15 cellular contexts compared by ENCODE assay signal in the genomic region with DNA sequence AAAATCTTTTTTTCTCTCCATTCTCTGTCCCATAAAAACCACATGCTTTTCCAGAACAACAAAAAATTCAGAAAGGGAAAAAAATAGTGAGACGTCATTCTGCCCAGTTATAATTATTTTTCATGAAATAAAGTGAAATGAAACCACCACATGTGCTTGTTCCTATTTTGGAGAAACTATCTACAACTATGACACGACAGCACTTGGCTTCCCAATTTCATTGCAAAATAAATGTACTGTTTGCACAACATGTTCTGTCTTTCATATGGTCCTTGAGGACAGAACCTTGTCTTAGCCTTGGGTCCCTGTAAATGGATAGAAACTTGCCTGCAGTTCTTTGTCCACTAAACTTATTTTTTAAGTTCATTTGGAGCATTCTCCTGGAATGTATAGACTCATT. TPM values are rescaled to one million over a fixed set of nuclear protein-coding genes. Genes with fewer than 3 reads are reported as not detected.
DNase-seq lines count a peak whose midpoint lies in the region; ATAC-seq, FAIRE-seq and TF ChIP-seq lines count a peak whose summit lies in the region.
"Had no signal": no experiment of that assay in that cellular context is flagged by ENCODE, and none has a peak within 500 bp of the region (broad histone marks: within the 10 kb centered on the region; RNA-seq: fewer than 3 reads in every experiment).

No MANE protein-coding gene starts in this region.

- H3K9me3 Mint-ChIP-seq in CD14-positive monocyte, result no peaks in the 10 kb centered on the region
- H3K9me3 Mint-ChIP-seq: neural progenitor cell had no signal

- DNase-seq in CD14-positive monocyte (ENCODE audit: low spot score) (no peak), OCI-M1 (lab: John Stamatoyannopoulos, UW) (peak; percentile 77), Right ventricle myocardium superior (no peak), sciatic nerve (ENCODE audit: low spot score) (no peak), urothelium cell line (ENCODE audit: low spot score) (no peak), NCI-H2029 (lab: John Stamatoyannopoulos, UW) (no peak)
- DNase-seq in stimulated activated CD4-positive, alpha-beta T cell treated with anti-CD3 and anti-CD28 coated beads, Interleukin-15, amount 100 ng/mL, for 24 hours, result no peak
- DNase-seq: ACHN; activated CD8-positive, alpha-beta T cell treated with anti-CD3 and anti-CD28 coated beads, Interleukin-2, amount 10 ng/mL, durations not matched to agents 7 days and 5 days; DMS 273 treated with DMSO at 0.1 percent for 48 hours; NCI-H1105; NCI-H446 treated with DMSO at 0.1 percent for 48 hours; T1000 had no signal

- peak; percentile 82 for ATAC-seq in Right ventricle myocardium superior (ENCODE audit: poor library complexity)
- ATAC-seq in sciatic nerve, result peak; percentile 89
- ATAC-seq in HG03565 (IDR thresholded peaks at IDR 0.05; ENCODE audit: unreplicated experiment), result no peak
- ATAC-seq: activated CD8-positive, alpha-beta T cell treated with anti-CD3 and anti-CD28 coated beads, Interleukin-2, amount 10 ng/mL, durations not matched to agents 7 days and 5 days had no signal

- H3K4me3 Mint-ChIP-seq in CD14-positive monocyte, result peak overlapping the region in 1 of 2 donors; percentile 49
- H3K4me3 Mint-ChIP-seq: activated CD8-positive, alpha-beta T cell treated with anti-CD3 and anti-CD28 coated beads, Interleukin-2, amount 10 ng/mL, durations not matched to agents 7 days and 5 days; neural progenitor cell had no signal

- H3K27ac Mint-ChIP-seq in CD14-positive monocyte, result peak overlapping the region; percentile 69 to 92 (median 85)
- H3K27ac Mint-ChIP-seq: activated CD8-positive, alpha-beta T cell treated with anti-CD3 and anti-CD28 coated beads, Interleukin-2, amount 10 ng/mL, durations not matched to agents 7 days and 5 days; neural progenitor cell had no signal

- H3K36me3 Mint-ChIP-seq in CD14-positive monocyte, result peaks cover 0 to 3% of the 10 kb centered on the region in 2 donors
- H3K36me3 Mint-ChIP-seq: neural progenitor cell had no signal

- no peak for FAIRE-seq in urothelium cell line (lab: Jason Lieb, UNC)

- peaks cover 46% of the 10 kb centered on the region for H3K4me1 Mint-ChIP-seq in CD14-positive monocyte

- intact Hi-C loops in CD14-positive monocyte (cut with micrococcal nuclease) (no loop called here), Right ventricle myocardium superior (cut with DNase I) (no loop called here), sciatic nerve (cut with DNase I) (no loop called here)

- TF ChIP-seq CTCF in CD14-positive monocyte (IDR thresholded peaks at IDR 0.05), result no peak

- peaks cover 0 to 1% (median 0%) of the 10 kb centered on the region in 3 donors for H3K27me3 Mint-ChIP-seq in CD14-positive monocyte (ENCODE audit: low read depth in 3 of 3)

RNA-seq across cellular contexts. Expression of a gene that starts 5.6 kb away (rescaled TPM):
- polyA plus RNA-seq in CD14-positive monocyte, result 10 to 100 TPM; 16.1 to 20.4 TPM
- total RNA-seq in Right ventricle myocardium superior, result 17.2 TPM
- 65.1 TPM for total RNA-seq in sciatic nerve
